In genomic region chr18:27363918-27364317, GRCh38 we compare ENCODE assay signal across 10 cellular contexts.
DNase-seq lines count a peak whose midpoint lies in the region; ATAC-seq and TF ChIP-seq lines count a peak whose summit lies in the region.
"Had no signal": no experiment of that assay in that cellular context is flagged by ENCODE, and none has a peak within 500 bp of the region (broad histone marks: within the 10 kb centered on the region; RNA-seq: fewer than 3 reads in every experiment).

No MANE protein-coding gene starts in this region.

- H3K4me1 ChIP-seq in Panc1 (ENCODE audit: control insufficient read depth, insufficient read depth, low read length): no peaks in the 10 kb centered on the region

- H3K9me3 Mint-ChIP-seq in HFFc6 (peaks cover 14% of the 10 kb centered on the region; the same call in 1 of the 2 replicates), endothelial cell (ENCODE audit: unreplicated experiment) (no peaks in the 10 kb centered on the region)

- no peak for DNase-seq in AG09319 (ENCODE audit: extremely low read depth, low read depth)
- DNase-seq in HFFc6: no peak
- no peak for DNase-seq in Panc1 (ENCODE audit: low read depth, low spot score)
- DNase-seq in iPS-NIHi7 (ENCODE audit: extremely low spot score): peak; percentile 20
- DNase-seq in endothelial cell (ENCODE audit: low spot score): no peak
- no peak for DNase-seq in amygdala (lab: John Stamatoyannopoulos, UW)
- DNase-seq: RPMI8226; stimulated activated CD4-positive, alpha-beta T cell treated with anti-CD3 and anti-CD28 coated beads, Interleukin-4, amount 100 ng/mL, for 1 hour had no signal

- no peaks in the 10 kb centered on the region for H3K36me3 ChIP-seq in Panc1 (ENCODE audit: control insufficient read depth, insufficient read depth, low read length)

- TF ChIP-seq CTCF in AG09319 (IDR thresholded peaks at IDR 0.05; ENCODE audit: low read depth, low read length) (peak; percentile 21), HFFc6 (IDR thresholded peaks at IDR 0.05) (peak; percentile 7; the same call in 1 of the 2 replicates), Panc1 (IDR thresholded peaks at IDR 0.05) (peak; percentile 28; the same call in 1 of the 2 replicates), endothelial cell (IDR thresholded peaks at IDR 0.05; ENCODE audit: unreplicated experiment) (no peak)

- H3K4me3 ChIP-seq in Panc1 (ENCODE audit: low read depth in 2 of 2, low read length in 2 of 2): no peak overlapping the region

- no TSS peak for BruUV-seq in Panc1 (replicated peaks; lab: Mats Ljungman, UMichigan)

- H3K4me3 Mint-ChIP-seq in HFFc6 (no peak overlapping the region), endothelial cell (ENCODE audit: unreplicated experiment) (no peak overlapping the region)

- no peak for ATAC-seq in Panc1
- ATAC-seq in HG02970 (IDR thresholded peaks at IDR 0.05; ENCODE audit: low FRiP score, unreplicated experiment): no peak
- ATAC-seq in HG02938 (IDR thresholded peaks at IDR 0.05; ENCODE audit: unreplicated experiment): no peak

- H3K27me3 Mint-ChIP-seq in HFFc6 (ENCODE audit: insufficient read depth) (no peaks in the 10 kb centered on the region; the same call in 1 of the 2 replicates), endothelial cell (ENCODE audit: unreplicated experiment) (no peaks in the 10 kb centered on the region)

- POLR2A ChIA-PET in Panc1 (lab: Charles Lee): no interaction called here

- H3K27ac ChIP-seq in Panc1 (ENCODE audit: low read length): no peak overlapping the region

- H3K27me3 ChIP-seq in Panc1 (ENCODE audit: control insufficient read depth, insufficient read depth, low read length): no peaks in the 10 kb centered on the region

- H3K4me1 Mint-ChIP-seq in HFFc6 (ENCODE audit: low read depth) (no peaks in the 10 kb centered on the region), endothelial cell (ENCODE audit: unreplicated experiment) (no peaks in the 10 kb centered on the region)

- in situ Hi-C loops in Panc1 (cut with HindIII; ENCODE audit: low pct_unique_long_range_greater_than_20kb, low sequenced_read_pairs): no loop called here

- H3K27ac Mint-ChIP-seq in HFFc6 (no peak overlapping the region), endothelial cell (ENCODE audit: unreplicated experiment) (no peak overlapping the region)

- CTCF ChIA-PET in Panc1 (lab: Charles Lee): no interaction called here

- H3K9me3 ChIP-seq in Panc1 (ENCODE audit: control insufficient read depth, insufficient read depth, low read depth, low read length): no peaks in the 10 kb centered on the region

- H3K36me3 Mint-ChIP-seq in HFFc6 (ENCODE audit: low read depth): no peaks in the 10 kb centered on the region
- H3K36me3 Mint-ChIP-seq in endothelial cell (ENCODE audit: low read depth, unreplicated experiment): no peaks in the 10 kb centered on the region

- intact Hi-C loops in Panc1 (cut with micrococcal nuclease; ENCODE audit: unreplicated experiment): loop anchor here (2.0 kb wide), 1 partner anchor 235 kb away; no protein-coding TSS in a partner anchor
